Comparison of ENCODE assay signal across 8 cellular contexts in genomic region chr14:60151715-60152114, GRCh38. TPM values are rescaled to one million over a fixed set of nuclear protein-coding genes. Genes with fewer than 3 reads are reported as not detected.
DNase-seq lines count a peak whose midpoint lies in the region; ATAC-seq and TF ChIP-seq lines count a peak whose summit lies in the region.

No MANE protein-coding gene starts in this region.

- H3K36me3 ChIP-seq in gastroesophageal sphincter (peaks cover 3 to 77% of the 10 kb centered on the region in 2 donors), gastrocnemius medialis (peaks cover 0 to 87% of the 10 kb centered on the region in 2 donors)

- intact Hi-C loops in gastrocnemius medialis (cut with DNase I; ENCODE audit: low total_unique reads) = loop anchor here (2.0 kb wide), 1 partner anchor 49 kb away; no protein-coding TSS in a partner anchor

- WGBS in gastroesophageal sphincter (ENCODE audit: low coverage in 1 of 2), 2 donors = 33 to 54% methylated on average over 1 to 3 of the region's 3 CpGs

- H3K27me3 ChIP-seq in gastroesophageal sphincter = no peaks in the 10 kb centered on the region
- H3K27me3 ChIP-seq in gastrocnemius medialis = no peaks in the 10 kb centered on the region

- peak; percentile 92 for ATAC-seq in HG03442 (IDR thresholded peaks at IDR 0.05; ENCODE audit: unreplicated experiment)
- peak; percentile 98 for ATAC-seq in gastroesophageal sphincter
- peak; percentile 98 to 99 for ATAC-seq in gastrocnemius medialis

- TF ChIP-seq EP300 in gastroesophageal sphincter (IDR thresholded peaks at IDR 0.05) = no peak

- in situ Hi-C loops in gastrocnemius medialis (cut with MboI; ENCODE audit: low sequenced_read_pairs in 4 of 4) = loop anchor here in 1 of 4 donors (5.0 kb wide), 1 partner anchor 59 kb away; the partner anchor contains the start of gene PCNX4

- H3K27ac ChIP-seq in gastroesophageal sphincter (peak overlapping the region in 3 of 4 donors; percentile 32 to 59 (median 38)), gastrocnemius medialis (peak overlapping the region; percentile 97 to 100 (median 99))

- TF ChIP-seq CTCF in gastroesophageal sphincter (IDR thresholded peaks at IDR 0.05) (no peak), gastrocnemius medialis (IDR thresholded peaks at IDR 0.05 in 4 of 5, conservative IDR thresholded peaks at IDR 0.05 in 1 of 5) (no peak)

- no peak overlapping the region for H3K4me3 ChIP-seq in gastroesophageal sphincter
- no peak overlapping the region for H3K4me3 ChIP-seq in gastrocnemius medialis

- DNase-seq in NCI-H345 (lab: John Stamatoyannopoulos, UW) (peak; percentile 14), NCI-H345 treated with DMSO at 0.1 percent for 48 hours (lab: John Stamatoyannopoulos, UW; ENCODE audit: unreplicated experiment) (no peak), SIG-M5 (lab: John Stamatoyannopoulos, UW) (peak; percentile 81), gastrocnemius medialis (peak; percentile 88 to 96), retina (no peak)
- DNase-seq in activated effector memory CD4-positive, alpha-beta T cell treated with anti-CD3 and anti-CD28 coated beads, Interleukin-2, amount 50 U/mL, for 16 hours = peak; percentile 89

- peaks cover 0 to 17% (median 5%) of the 10 kb centered on the region in 3 donors for H3K4me1 ChIP-seq in gastroesophageal sphincter
- peaks cover 48 to 50% of the 10 kb centered on the region in 2 donors for H3K4me1 ChIP-seq in gastrocnemius medialis

- H3K9me3 ChIP-seq in gastroesophageal sphincter (no peaks in the 10 kb centered on the region), gastrocnemius medialis (no peaks in the 10 kb centered on the region)

- no peak for TF ChIP-seq POLR2A in gastroesophageal sphincter (IDR thresholded peaks at IDR 0.05)
- peak; percentile 38 to 39 for TF ChIP-seq POLR2A in gastrocnemius medialis (IDR thresholded peaks at IDR 0.05)

RNA-seq across cellular contexts. Expression of gene DHRS7, which starts 13.5 kb away (rescaled TPM):
- total RNA-seq in gastroesophageal sphincter (10 to 100 TPM; 55.1 to 92.4 (median 60.6) TPM), gastrocnemius medialis (1,000 to 10,000 TPM in 3 of 4 donors, 100 to 1,000 TPM in 1; 937 to 2,179 (median 1,242) TPM)

RNA-seq across cellular contexts. Expression of gene PCNX4, which starts 60.0 kb away (rescaled TPM):
- 10 to 100 TPM; 30.0 to 65.7 (median 40.2) TPM for total RNA-seq in gastroesophageal sphincter
- 10 to 100 TPM; 11.3 to 42.8 (median 34.8) TPM for total RNA-seq in gastrocnemius medialis

Comparison
In these comparisons a context has a peak if more than half of its experiments do, and no peak if none do; other contexts are left out.
1. DNase-seq: peak in NCI-H345 (single experiment), SIG-M5 (single experiment), activated effector memory CD4-positive, alpha-beta T cell treated with anti-CD3 and anti-CD28 coated beads, Interleukin-2, amount 50 U/mL, for 16 hours (single experiment) and gastrocnemius medialis (2 of 2); none in NCI-H345 treated with DMSO at 0.1 percent for 48 hours (single experiment) and retina (single experiment).
2. POLR2A ChIP-seq: peak in gastrocnemius medialis (2 of 2); none in gastroesophageal sphincter (0 of 2).
3. RNA of gene DHRS7, which starts 13.5 kb away (total RNA-seq): 937 to 2,179 TPM in gastrocnemius medialis; 55.1 to 92.4 TPM in gastroesophageal sphincter; every median in the first group is over 10 times any median in the second.
4. Peak in every context shown above with its lines, with median percentiles within 50 percentile points of each other: ATAC-seq.